In genomic region chr3:133905376-133905775, GRCh38 we compare ENCODE assay signal across 27 cellular contexts. TPM values are rescaled to one million over a fixed set of nuclear protein-coding genes. Genes with fewer than 3 reads are reported as not detected.
"Had no signal": no experiment of that assay in that cellular context is flagged by ENCODE, and none has a peak within 500 bp of the region (broad histone marks: within the 10 kb centered on the region; RNA-seq: fewer than 3 reads in every experiment).

No MANE protein-coding gene starts in this region.

- H3K4me1 ChIP-seq: breast epithelium, esophagus squamous epithelium, heart right ventricle, left ventricle myocardium inferior had no signal

- ATAC-seq: activated naive CD4-positive, alpha-beta T cell treated with anti-CD3 and anti-CD28 coated beads, Interleukin-2, amount 50 U/mL, for 72 hours; activated T-cell treated with anti-CD3 and anti-CD28 coated beads, Interleukin-2, amount 50 U/mL, for 72 hours; heart right ventricle; mucosa of descending colon; natural killer cell treated with Interleukin-12 subunit alpha and Interleukin-12 subunit beta and Interleukin-15 and Interleukin-18, amount 100 ng/mL, for 72 hours; sciatic nerve; stimulated activated effector memory CD8-positive, alpha-beta T cell treated with anti-CD3 and anti-CD28 coated beads, Interleukin-12 subunit alpha, Interleukin-12 subunit beta, amount 100 ng/mL, for 72 hours had no signal

- H3K27ac ChIP-seq: breast epithelium, esophagus squamous epithelium, heart right ventricle, left ventricle myocardium inferior, skin epidermis, thoracic aorta had no signal

- H3K9me3 ChIP-seq: breast epithelium, esophagus squamous epithelium, heart right ventricle, left ventricle myocardium inferior, mucosa of descending colon, thoracic aorta had no signal

- H3K9me3 Mint-ChIP-seq: activated CD4-positive, alpha-beta T cell treated with anti-CD3 and anti-CD28 coated beads, Interleukin-2, amount 10 ng/mL, durations not matched to agents 7 days and 5 days; activated T-cell treated with anti-CD3 and anti-CD28 coated beads, Interleukin-2, amount 50 U/mL, for 72 hours; central memory CD8-positive, alpha-beta T cell; dendritic cell treated with granulocyte-macrophage colony-stimulating factor and Interleukin-4, amounts not matched to agents 40 ng/mL and 50 ng/mL, for 4 days; natural killer cell treated with Interleukin-12 subunit alpha and Interleukin-12 subunit beta and Interleukin-15 and Interleukin-18, amount 100 ng/mL, for 72 hours; stimulated activated effector memory CD8-positive, alpha-beta T cell treated with anti-CD3 and anti-CD28 coated beads, Interleukin-12 subunit alpha, Interleukin-12 subunit beta, amount 100 ng/mL, for 72 hours; T-helper 1 cell treated with Interleukin-12 subunit alpha and Interleukin-12 subunit beta and Interleukin-4 antibody, amounts not matched to agents 30 μg/mL and 1 μg/mL, for 36 hours had no signal

- H3K27me3 ChIP-seq: breast epithelium, esophagus squamous epithelium had no signal

- H3K36me3 ChIP-seq: breast epithelium, esophagus squamous epithelium, heart right ventricle, left ventricle myocardium inferior, thoracic aorta had no signal

- H3K4me3 ChIP-seq: breast epithelium, esophagus squamous epithelium, heart right ventricle, left ventricle myocardium inferior, lung, mucosa of descending colon, skin epidermis, thoracic aorta had no signal

- H3K4me1 Mint-ChIP-seq: activated CD4-positive, alpha-beta T cell treated with anti-CD3 and anti-CD28 coated beads, Interleukin-2, amount 10 ng/mL, durations not matched to agents 7 days and 5 days; central memory CD8-positive, alpha-beta T cell; stimulated activated effector memory CD8-positive, alpha-beta T cell treated with anti-CD3 and anti-CD28 coated beads, Interleukin-12 subunit alpha, Interleukin-12 subunit beta, amount 100 ng/mL, for 72 hours had no signal

- H3K36me3 Mint-ChIP-seq: activated naive CD4-positive, alpha-beta T cell treated with anti-CD3 and anti-CD28 coated beads, Interleukin-2, amount 50 U/mL, for 72 hours; natural killer cell treated with Interleukin-12 subunit alpha and Interleukin-12 subunit beta and Interleukin-15 and Interleukin-18, amount 100 ng/mL, for 72 hours; stimulated activated effector memory CD8-positive, alpha-beta T cell treated with anti-CD3 and anti-CD28 coated beads, Interleukin-12 subunit alpha, Interleukin-12 subunit beta, amount 100 ng/mL, for 72 hours had no signal

- DNase-seq: activated CD4-positive, alpha-beta T cell treated with anti-CD3 and anti-CD28 coated beads for 1 hour; activated CD4-positive, alpha-beta T cell treated with anti-CD3 and anti-CD28 coated beads, Interleukin-2, amount 10 ng/mL, durations not matched to agents 7 days and 5 days; activated naive CD4-positive, alpha-beta T cell; activated T-cell treated with anti-CD3 and anti-CD28 coated beads for 4 hours; activated T-cell treated with anti-CD3 and anti-CD28 coated beads, Interleukin-2, amount 50 U/mL, for 72 hours; esophagus squamous epithelium; foreskin melanocyte; heart right ventricle; left ventricle myocardium inferior; mucosa of descending colon; stimulated activated CD4-positive, alpha-beta T cell treated with anti-CD3 and anti-CD28 coated beads, Interleukin-12 subunit alpha, Interleukin-12 subunit beta, amount 100 ng/mL, for 4 hours; stimulated activated CD4-positive, alpha-beta T cell treated with anti-CD3 and anti-CD28 coated beads, Interleukin-4, amount 100 ng/mL, for 24 hours; T1000; trophoblast cell had no signal

- H3K27ac Mint-ChIP-seq: activated CD4-positive, alpha-beta T cell treated with anti-CD3 and anti-CD28 coated beads, Interleukin-2, amount 10 ng/mL, durations not matched to agents 7 days and 5 days; activated naive CD4-positive, alpha-beta T cell treated with anti-CD3 and anti-CD28 coated beads, Interleukin-2, amount 50 U/mL, for 72 hours; activated T-cell treated with anti-CD3 and anti-CD28 coated beads, Interleukin-2, amount 50 U/mL, for 72 hours; dendritic cell treated with granulocyte-macrophage colony-stimulating factor and Interleukin-4, amounts not matched to agents 40 ng/mL and 50 ng/mL, for 4 days; natural killer cell treated with Interleukin-12 subunit alpha and Interleukin-12 subunit beta and Interleukin-15 and Interleukin-18, amount 100 ng/mL, for 72 hours; progenitor cell of endocrine pancreas; stimulated activated effector memory CD8-positive, alpha-beta T cell treated with anti-CD3 and anti-CD28 coated beads, Interleukin-12 subunit alpha, Interleukin-12 subunit beta, amount 100 ng/mL, for 72 hours; stimulated activated naive CD8-positive, alpha-beta T cell treated with anti-CD3 and anti-CD28 coated beads, Interleukin-15, Interleukin-2, amounts not matched to agents 100 ng/mL and 50 ng/mL, for 24 hours; T-helper 1 cell treated with Interleukin-12 subunit alpha and Interleukin-12 subunit beta and Interleukin-4 antibody, amounts not matched to agents 30 μg/mL and 1 μg/mL, for 36 hours had no signal

- H3K4me3 Mint-ChIP-seq: activated CD4-positive, alpha-beta T cell treated with anti-CD3 and anti-CD28 coated beads, Interleukin-2, amount 10 ng/mL, durations not matched to agents 7 days and 5 days; activated T-cell treated with anti-CD3 and anti-CD28 coated beads, Interleukin-2, amount 50 U/mL, for 72 hours; central memory CD8-positive, alpha-beta T cell; dendritic cell treated with granulocyte-macrophage colony-stimulating factor and Interleukin-4, amounts not matched to agents 40 ng/mL and 50 ng/mL, for 4 days; natural killer cell treated with Interleukin-12 subunit alpha and Interleukin-12 subunit beta and Interleukin-15 and Interleukin-18, amount 100 ng/mL, for 72 hours; stimulated activated effector memory CD8-positive, alpha-beta T cell treated with anti-CD3 and anti-CD28 coated beads, Interleukin-12 subunit alpha, Interleukin-12 subunit beta, amount 100 ng/mL, for 72 hours; stimulated activated naive CD8-positive, alpha-beta T cell treated with anti-CD3 and anti-CD28 coated beads, Interleukin-15, Interleukin-2, amounts not matched to agents 100 ng/mL and 50 ng/mL, for 24 hours; T-helper 1 cell treated with Interleukin-12 subunit alpha and Interleukin-12 subunit beta and Interleukin-4 antibody, amounts not matched to agents 30 μg/mL and 1 μg/mL, for 36 hours had no signal

RNA-seq across cellular contexts. Expression of gene RAB6B, which starts 9.7 kb away (rescaled TPM):
- total RNA-seq: activated CD4-positive, alpha-beta T cell treated with anti-CD3 and anti-CD28 coated beads, Interleukin-2, amount 10 ng/mL, durations not matched to agents 7 days and 5 days had no signal
